ENCODE assay signal across 1 cellular context in genomic region chr19:12670159-12670928, GRCh38.
TF ChIP-seq lines count a peak whose summit lies in the region.

No MANE protein-coding gene starts in this region.

TF ChIP-seq in WTC11, 78 proteins besides CTCF, POLR2A, EP300 and RAD21 (continued from another document):
- TF ChIP-seq, protein P1, sequence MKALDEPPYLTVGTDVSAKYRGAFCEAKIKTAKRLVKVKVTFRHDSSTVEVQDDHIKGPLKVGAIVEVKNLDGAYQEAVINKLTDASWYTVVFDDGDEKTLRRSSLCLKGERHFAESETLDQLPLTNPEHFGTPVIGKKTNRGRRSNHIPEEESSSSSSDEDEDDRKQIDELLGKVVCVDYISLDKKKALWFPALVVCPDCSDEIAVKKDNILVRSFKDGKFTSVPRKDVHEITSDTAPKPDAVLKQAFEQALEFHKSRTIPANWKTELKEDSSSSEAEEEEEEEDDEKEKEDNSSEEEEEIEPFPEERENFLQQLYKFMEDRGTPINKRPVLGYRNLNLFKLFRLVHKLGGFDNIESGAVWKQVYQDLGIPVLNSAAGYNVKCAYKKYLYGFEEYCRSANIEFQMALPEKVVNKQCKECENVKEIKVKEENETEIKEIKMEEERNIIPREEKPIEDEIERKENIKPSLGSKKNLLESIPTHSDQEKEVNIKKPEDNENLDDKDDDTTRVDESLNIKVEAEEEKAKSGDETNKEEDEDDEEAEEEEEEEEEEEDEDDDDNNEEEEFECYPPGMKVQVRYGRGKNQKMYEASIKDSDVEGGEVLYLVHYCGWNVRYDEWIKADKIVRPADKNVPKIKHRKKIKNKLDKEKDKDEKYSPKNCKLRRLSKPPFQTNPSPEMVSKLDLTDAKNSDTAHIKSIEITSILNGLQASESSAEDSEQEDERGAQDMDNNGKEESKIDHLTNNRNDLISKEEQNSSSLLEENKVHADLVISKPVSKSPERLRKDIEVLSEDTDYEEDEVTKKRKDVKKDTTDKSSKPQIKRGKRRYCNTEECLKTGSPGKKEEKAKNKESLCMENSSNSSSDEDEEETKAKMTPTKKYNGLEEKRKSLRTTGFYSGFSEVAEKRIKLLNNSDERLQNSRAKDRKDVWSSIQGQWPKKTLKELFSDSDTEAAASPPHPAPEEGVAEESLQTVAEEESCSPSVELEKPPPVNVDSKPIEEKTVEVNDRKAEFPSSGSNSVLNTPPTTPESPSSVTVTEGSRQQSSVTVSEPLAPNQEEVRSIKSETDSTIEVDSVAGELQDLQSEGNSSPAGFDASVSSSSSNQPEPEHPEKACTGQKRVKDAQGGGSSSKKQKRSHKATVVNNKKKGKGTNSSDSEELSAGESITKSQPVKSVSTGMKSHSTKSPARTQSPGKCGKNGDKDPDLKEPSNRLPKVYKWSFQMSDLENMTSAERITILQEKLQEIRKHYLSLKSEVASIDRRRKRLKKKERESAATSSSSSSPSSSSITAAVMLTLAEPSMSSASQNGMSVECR (CRISPR knock-in tag; IDR thresholded peaks at IDR 0.05; ENCODE audit: borderline replicate concordance): no peak
- TF ChIP-seq ZBTB43 (CRISPR knock-in tag; IDR thresholded peaks at IDR 0.05) (no peak), FOXP4 (CRISPR knock-in tag; IDR thresholded peaks at IDR 0.05) (no peak), ZNF416 (CRISPR knock-in tag; IDR thresholded peaks at IDR 0.05) (peak; percentile 27; the same call in 1 of the 2 replicates), JAZF1 (CRISPR knock-in tag; IDR thresholded peaks at IDR 0.05) (no peak), EMX1 (CRISPR knock-in tag; IDR thresholded peaks at IDR 0.05) (0 out of 2 replicates have a peak, but pooled peaks have one; percentile 69), ATF3 (CRISPR knock-in tag; conservative IDR thresholded peaks at IDR 0.05) (no peak), ZNF138 (CRISPR knock-in tag; conservative IDR thresholded peaks at IDR 0.05) (no peak), E2F4 (CRISPR knock-in tag; IDR thresholded peaks at IDR 0.05; ENCODE audit: borderline replicate concordance, low read depth) (no peak), NR3C1 (CRISPR knock-in tag; conservative IDR thresholded peaks at IDR 0.05; ENCODE audit: low read depth) (no peak), ATF1 (CRISPR knock-in tag; IDR thresholded peaks at IDR 0.05) (no peak), SP1 (CRISPR knock-in tag; conservative IDR thresholded peaks at IDR 0.05) (no peak), ZNF281 (CRISPR knock-in tag; IDR thresholded peaks at IDR 0.05) (no peak), PRRX2 (CRISPR knock-in tag; IDR thresholded peaks at IDR 0.05) (no peak), GABPB1 (CRISPR knock-in tag; IDR thresholded peaks at IDR 0.05) (no peak), NR2C2 (CRISPR knock-in tag; IDR thresholded peaks at IDR 0.05) (no peak), ZBTB21 (CRISPR knock-in tag; IDR thresholded peaks at IDR 0.05; ENCODE audit: borderline replicate concordance) (no peak)
- TF ChIP-seq, protein P2, sequence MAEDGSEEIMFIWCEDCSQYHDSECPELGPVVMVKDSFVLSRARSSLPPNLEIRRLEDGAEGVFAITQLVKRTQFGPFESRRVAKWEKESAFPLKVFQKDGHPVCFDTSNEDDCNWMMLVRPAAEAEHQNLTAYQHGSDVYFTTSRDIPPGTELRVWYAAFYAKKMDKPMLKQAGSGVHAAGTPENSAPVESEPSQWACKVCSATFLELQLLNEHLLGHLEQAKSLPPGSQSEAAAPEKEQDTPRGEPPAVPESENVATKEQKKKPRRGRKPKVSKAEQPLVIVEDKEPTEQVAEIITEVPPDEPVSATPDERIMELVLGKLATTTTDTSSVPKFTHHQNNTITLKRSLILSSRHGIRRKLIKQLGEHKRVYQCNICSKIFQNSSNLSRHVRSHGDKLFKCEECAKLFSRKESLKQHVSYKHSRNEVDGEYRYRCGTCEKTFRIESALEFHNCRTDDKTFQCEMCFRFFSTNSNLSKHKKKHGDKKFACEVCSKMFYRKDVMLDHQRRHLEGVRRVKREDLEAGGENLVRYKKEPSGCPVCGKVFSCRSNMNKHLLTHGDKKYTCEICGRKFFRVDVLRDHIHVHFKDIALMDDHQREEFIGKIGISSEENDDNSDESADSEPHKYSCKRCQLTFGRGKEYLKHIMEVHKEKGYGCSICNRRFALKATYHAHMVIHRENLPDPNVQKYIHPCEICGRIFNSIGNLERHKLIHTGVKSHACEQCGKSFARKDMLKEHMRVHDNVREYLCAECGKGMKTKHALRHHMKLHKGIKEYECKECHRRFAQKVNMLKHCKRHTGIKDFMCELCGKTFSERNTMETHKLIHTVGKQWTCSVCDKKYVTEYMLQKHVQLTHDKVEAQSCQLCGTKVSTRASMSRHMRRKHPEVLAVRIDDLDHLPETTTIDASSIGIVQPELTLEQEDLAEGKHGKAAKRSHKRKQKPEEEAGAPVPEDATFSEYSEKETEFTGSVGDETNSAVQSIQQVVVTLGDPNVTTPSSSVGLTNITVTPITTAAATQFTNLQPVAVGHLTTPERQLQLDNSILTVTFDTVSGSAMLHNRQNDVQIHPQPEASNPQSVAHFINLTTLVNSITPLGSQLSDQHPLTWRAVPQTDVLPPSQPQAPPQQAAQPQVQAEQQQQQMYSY (CRISPR knock-in tag; IDR thresholded peaks at IDR 0.05): peak; percentile 28; the same call in 1 of the 2 replicates
TF ChIP-seq in WTC11: peak in this region for 4.
